Comparison of ENCODE assay signal across 24 cellular contexts in the genomic region with DNA sequence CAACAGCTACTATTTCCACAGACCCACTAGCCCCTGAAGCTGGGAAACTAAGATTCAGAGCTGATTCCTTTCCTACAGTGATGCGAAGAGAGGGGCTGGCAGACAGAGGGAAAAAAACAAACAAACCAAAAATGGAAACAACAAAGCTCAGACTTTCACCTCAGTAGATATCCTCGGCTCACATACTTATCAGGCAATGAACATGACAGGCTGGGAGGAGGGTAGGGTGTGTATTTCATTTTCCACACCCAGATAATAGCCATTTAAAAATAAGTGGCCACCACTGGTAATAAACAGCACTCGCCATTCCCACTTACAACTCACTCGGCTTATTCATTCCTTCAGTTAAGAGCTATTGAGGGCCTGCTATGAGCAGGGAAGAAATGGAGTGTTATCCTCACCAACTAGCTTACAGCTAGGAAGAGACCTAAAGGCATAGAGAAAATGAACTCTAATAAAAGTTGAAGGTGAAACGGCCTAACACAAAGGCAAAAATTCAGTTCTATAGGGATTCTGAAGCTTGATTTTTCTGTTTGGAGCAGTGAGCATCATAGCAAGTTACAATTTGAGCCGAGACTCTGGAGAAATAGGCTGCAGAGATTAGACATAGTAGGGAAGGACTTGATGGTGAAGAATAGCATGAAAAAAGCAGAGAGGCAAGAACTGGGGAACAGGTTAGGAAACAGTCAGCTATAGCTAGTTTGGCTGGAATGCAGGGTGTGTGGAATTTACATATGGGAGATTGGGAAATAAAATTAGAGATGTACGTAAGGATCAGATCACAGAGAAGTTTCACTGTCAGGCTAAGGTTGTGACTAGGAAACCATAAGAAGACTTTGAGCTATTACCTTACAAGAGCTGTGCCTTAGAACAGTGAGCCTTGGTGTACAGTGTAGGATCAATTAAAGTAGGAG.
"Had no signal": no experiment of that assay in that cellular context is flagged by ENCODE, and none has a peak within 500 bp of the region (broad histone marks: within the 10 kb centered on the region; RNA-seq: fewer than 3 reads in every experiment).

No MANE protein-coding gene starts in this region.

- H3K27me3 ChIP-seq: right atrium auricular region, testis, upper lobe of right lung had no signal

- H3K9me3 Mint-ChIP-seq: activated CD4-positive, alpha-beta memory T cell treated with anti-CD3 and anti-CD28 coated beads for 36 hours; activated naive CD4-positive, alpha-beta T cell treated with anti-CD3 and anti-CD28 coated beads for 36 hours; activated naive CD8-positive, alpha-beta T cell treated with anti-CD3 and anti-CD28 coated beads, Interleukin-2, amount 50 U/mL, for 24 hours; activated T-helper 2 cell treated with anti-CD3 and anti-CD28 coated beads, Interferon-gamma antibody, Interleukin-2, Interleukin-4, amounts not matched to agents 10 μg/mL and 5 μg/mL and 100 μg/mL, durations not matched to agents 14 hours and 24 hours and 36 hours; natural killer cell; stimulated activated naive CD8-positive, alpha-beta T cell treated with anti-CD3 and anti-CD28 coated beads, Interleukin-15, amount 100 ng/mL, for 72 hours had no signal

- H3K27ac ChIP-seq: epithelial cell of prostate, left ventricle myocardium inferior, right atrium auricular region, testis, upper lobe of right lung had no signal

- DNase-seq: activated CD4-positive, alpha-beta memory T cell treated with anti-CD3 and anti-CD28 coated beads for 36 hours; activated CD8-positive, alpha-beta memory T cell treated with anti-CD3 and anti-CD28 coated beads, Interleukin-2, amount 10 ng/mL, durations not matched to agents 7 days and 5 days; activated naive CD4-positive, alpha-beta T cell treated with anti-CD3 and anti-CD28 coated beads for 36 hours; activated naive CD8-positive, alpha-beta T cell treated with anti-CD3 and anti-CD28 coated beads, Interleukin-2, amount 50 U/mL, for 24 hours; activated T-cell treated with anti-CD3 and anti-CD28 coated beads, Interleukin-2, amount 50 U/mL, for 1 hour; aorta; dermis blood vessel endothelial cell; effector memory CD8-positive, alpha-beta T cell; head of caudate nucleus; immature natural killer cell; left ventricle myocardium inferior; mesendoderm; natural killer cell; occipital lobe; stimulated activated CD4-positive, alpha-beta T cell treated with anti-CD3 and anti-CD28 coated beads, Interleukin-4, amount 100 ng/mL, for 4 hours; stimulated activated CD8-positive, alpha-beta memory T cell treated with anti-CD3 and anti-CD28 coated beads, Interleukin-4, amount 100 ng/mL, for 48 hours; stimulated activated naive CD8-positive, alpha-beta T cell treated with anti-CD3 and anti-CD28 coated beads, Interleukin-15, amount 100 ng/mL, for 72 hours; T-helper 9 cell; testis; upper lobe of right lung had no signal

- ATAC-seq: activated CD8-positive, alpha-beta memory T cell treated with anti-CD3 and anti-CD28 coated beads, Interleukin-2, amount 10 ng/mL, durations not matched to agents 7 days and 5 days; activated naive CD8-positive, alpha-beta T cell treated with anti-CD3 and anti-CD28 coated beads, Interleukin-2, amount 50 U/mL, for 24 hours; effector memory CD8-positive, alpha-beta T cell; natural killer cell; stimulated activated naive CD8-positive, alpha-beta T cell treated with anti-CD3 and anti-CD28 coated beads, Interleukin-15, amount 100 ng/mL, for 72 hours had no signal

- H3K36me3 Mint-ChIP-seq: activated CD4-positive, alpha-beta memory T cell treated with anti-CD3 and anti-CD28 coated beads for 36 hours; activated CD8-positive, alpha-beta memory T cell treated with anti-CD3 and anti-CD28 coated beads, Interleukin-2, amount 10 ng/mL, durations not matched to agents 7 days and 5 days; immature natural killer cell; natural killer cell had no signal

- H3K4me3 ChIP-seq: left ventricle myocardium inferior, right atrium auricular region, skin epidermis, testis, upper lobe of right lung had no signal

- H3K27ac Mint-ChIP-seq: activated CD4-positive, alpha-beta memory T cell treated with anti-CD3 and anti-CD28 coated beads for 36 hours; activated CD8-positive, alpha-beta memory T cell treated with anti-CD3 and anti-CD28 coated beads, Interleukin-2, amount 10 ng/mL, durations not matched to agents 7 days and 5 days; activated naive CD4-positive, alpha-beta T cell treated with anti-CD3 and anti-CD28 coated beads for 36 hours; activated naive CD8-positive, alpha-beta T cell treated with anti-CD3 and anti-CD28 coated beads, Interleukin-2, amount 50 U/mL, for 24 hours; activated T-helper 2 cell treated with anti-CD3 and anti-CD28 coated beads, Interferon-gamma antibody, Interleukin-2, Interleukin-4, amounts not matched to agents 10 μg/mL and 5 μg/mL and 100 μg/mL, durations not matched to agents 14 hours and 24 hours and 36 hours; effector memory CD8-positive, alpha-beta T cell; immature natural killer cell; natural killer cell had no signal

- H3K9me3 ChIP-seq: right atrium auricular region, testis, upper lobe of right lung had no signal

- H3K4me3 Mint-ChIP-seq: activated CD4-positive, alpha-beta memory T cell treated with anti-CD3 and anti-CD28 coated beads for 36 hours; activated CD8-positive, alpha-beta memory T cell treated with anti-CD3 and anti-CD28 coated beads, Interleukin-2, amount 10 ng/mL, durations not matched to agents 7 days and 5 days; activated naive CD4-positive, alpha-beta T cell treated with anti-CD3 and anti-CD28 coated beads for 36 hours; activated naive CD8-positive, alpha-beta T cell treated with anti-CD3 and anti-CD28 coated beads, Interleukin-2, amount 50 U/mL, for 24 hours; effector memory CD8-positive, alpha-beta T cell; immature natural killer cell; natural killer cell; stimulated activated naive CD8-positive, alpha-beta T cell treated with anti-CD3 and anti-CD28 coated beads, Interleukin-15, amount 100 ng/mL, for 72 hours had no signal

- H3K36me3 ChIP-seq: left ventricle myocardium inferior, right atrium auricular region, upper lobe of right lung had no signal

- H3K27me3 Mint-ChIP-seq: activated CD8-positive, alpha-beta memory T cell treated with anti-CD3 and anti-CD28 coated beads, Interleukin-2, amount 10 ng/mL, durations not matched to agents 7 days and 5 days; effector memory CD8-positive, alpha-beta T cell had no signal

- H3K4me1 ChIP-seq: left ventricle myocardium inferior, right atrium auricular region, testis, upper lobe of right lung had no signal

- H3K4me1 Mint-ChIP-seq: activated CD8-positive, alpha-beta memory T cell treated with anti-CD3 and anti-CD28 coated beads, Interleukin-2, amount 10 ng/mL, durations not matched to agents 7 days and 5 days; activated naive CD8-positive, alpha-beta T cell treated with anti-CD3 and anti-CD28 coated beads, Interleukin-2, amount 50 U/mL, for 24 hours; immature natural killer cell; natural killer cell; stimulated activated naive CD8-positive, alpha-beta T cell treated with anti-CD3 and anti-CD28 coated beads, Interleukin-15, amount 100 ng/mL, for 72 hours had no signal
